ENCODE assay signal across 1 cellular context in the genomic region with DNA sequence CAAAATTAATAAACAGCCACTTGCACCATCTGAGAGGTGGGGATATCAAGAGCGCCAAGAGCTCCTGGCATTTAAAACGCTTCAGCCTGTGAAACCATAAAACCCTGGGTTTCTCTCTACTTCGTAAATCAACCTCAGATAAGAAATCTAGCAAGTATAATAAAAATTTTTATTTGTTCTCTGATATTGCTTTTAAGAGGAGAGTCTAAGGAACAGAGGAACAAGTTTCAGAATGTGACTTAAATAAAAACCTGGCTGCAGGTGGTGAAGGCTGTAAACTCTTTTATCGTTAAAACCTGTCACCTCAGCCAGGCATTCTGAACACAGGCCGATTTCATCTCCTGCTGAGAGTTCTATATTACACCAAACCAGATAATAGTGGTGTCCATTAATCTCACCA.
TF ChIP-seq lines count a peak whose summit lies in the region.

No MANE protein-coding gene starts in this region.

TF ChIP-seq in GM23338, 12 proteins besides CTCF, POLR2A, EP300 and RAD21 (continued from another document):
- TF ChIP-seq, protein P1, sequence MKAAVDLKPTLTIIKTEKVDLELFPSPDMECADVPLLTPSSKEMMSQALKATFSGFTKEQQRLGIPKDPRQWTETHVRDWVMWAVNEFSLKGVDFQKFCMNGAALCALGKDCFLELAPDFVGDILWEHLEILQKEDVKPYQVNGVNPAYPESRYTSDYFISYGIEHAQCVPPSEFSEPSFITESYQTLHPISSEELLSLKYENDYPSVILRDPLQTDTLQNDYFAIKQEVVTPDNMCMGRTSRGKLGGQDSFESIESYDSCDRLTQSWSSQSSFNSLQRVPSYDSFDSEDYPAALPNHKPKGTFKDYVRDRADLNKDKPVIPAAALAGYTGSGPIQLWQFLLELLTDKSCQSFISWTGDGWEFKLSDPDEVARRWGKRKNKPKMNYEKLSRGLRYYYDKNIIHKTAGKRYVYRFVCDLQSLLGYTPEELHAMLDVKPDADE (IDR thresholded peaks at IDR 0.05): no peak
- no peak for TF ChIP-seq EZH2 (IDR thresholded peaks at IDR 0.05; ENCODE audit: low read depth, unreplicated experiment)
